ENCODE assay signal across 24 cellular contexts in genomic region chr11:85539740-85540139, GRCh38.
"Had no signal": no experiment of that assay in that cellular context is flagged by ENCODE, and none has a peak within 500 bp of the region (broad histone marks: within the 10 kb centered on the region; RNA-seq: fewer than 3 reads in every experiment).

No MANE protein-coding gene starts in this region.

- H3K27ac ChIP-seq: breast epithelium, coronary artery, esophagus squamous epithelium, gastroesophageal sphincter, left lung, pancreas, right lobe of liver, transverse colon had no signal

- H3K4me1 Mint-ChIP-seq: activated naive CD8-positive, alpha-beta T cell treated with anti-CD3 and anti-CD28 coated beads for 36 hours; stimulated activated memory B cell treated with anti-CD40 and anti-IgM and Interleukin-4, amounts not matched to agents 10 μg/mL and 1 μg/mL and 100 μg/mL, for 72 hours had no signal

- H3K36me3 ChIP-seq: breast epithelium, esophagus squamous epithelium, pancreas, right lobe of liver, transverse colon had no signal

- H3K9me3 ChIP-seq: esophagus squamous epithelium, gastroesophageal sphincter, pancreas, right lobe of liver had no signal

- DNase-seq: activated CD4-positive, alpha-beta memory T cell treated with anti-CD3 and anti-CD28 coated beads for 36 hours; activated CD4-positive, alpha-beta T cell treated with anti-CD3 and anti-CD28 coated beads for 4 hours; activated CD4-positive, CD25-positive, alpha-beta regulatory T cell; activated naive CD4-positive, alpha-beta T cell treated with Interleukin-2 at 50 U/mL for 16 hours; activated naive CD8-positive, alpha-beta T cell treated with anti-CD3 and anti-CD28 coated beads for 36 hours; activated T-cell treated with anti-CD3 and anti-CD28 coated beads, Interleukin-2, amount 50 U/mL, for 48 hours; amniotic stem cell; cerebellar nuclear complex; esophagus squamous epithelium; head of caudate nucleus; left lung; mammary epithelial cell; midbrain; pancreas; right lobe of liver; small intestine; stimulated activated CD4-positive, alpha-beta T cell treated with anti-CD3 and anti-CD28 coated beads, Interleukin-15, amount 100 ng/mL, for 24 hours; T-helper 1 cell; transverse colon had no signal

- H3K27me3 ChIP-seq: breast epithelium, esophagus squamous epithelium, gastroesophageal sphincter, left lung, pancreas, right lobe of liver, transverse colon had no signal

- H3K27me3 Mint-ChIP-seq: activated CD4-positive, alpha-beta memory T cell treated with anti-CD3 and anti-CD28 coated beads for 36 hours; activated naive CD8-positive, alpha-beta T cell treated with anti-CD3 and anti-CD28 coated beads for 36 hours; natural killer cell treated with Interleukin-12 subunit alpha and Interleukin-12 subunit beta and Interleukin-15 and Interleukin-18, amount 100 ng/mL, for 72 hours; stimulated activated memory B cell treated with anti-CD40 and anti-IgM and Interleukin-4, amounts not matched to agents 10 μg/mL and 1 μg/mL and 100 μg/mL, for 72 hours had no signal

- H3K4me1 ChIP-seq: breast epithelium, esophagus squamous epithelium, gastroesophageal sphincter, left lung, pancreas, right lobe of liver, transverse colon had no signal

- ATAC-seq: gastroesophageal sphincter; left lung; pancreas; right lobe of liver; stimulated activated memory B cell treated with anti-CD40 and anti-IgM and Interleukin-4, amounts not matched to agents 10 μg/mL and 1 μg/mL and 100 μg/mL, for 72 hours had no signal

- H3K4me3 Mint-ChIP-seq: activated CD4-positive, alpha-beta memory T cell treated with anti-CD3 and anti-CD28 coated beads for 36 hours; activated naive CD8-positive, alpha-beta T cell treated with anti-CD3 and anti-CD28 coated beads for 36 hours; natural killer cell treated with Interleukin-12 subunit alpha and Interleukin-12 subunit beta and Interleukin-15 and Interleukin-18, amount 100 ng/mL, for 72 hours; stimulated activated memory B cell treated with anti-CD40 and anti-IgM and Interleukin-4, amounts not matched to agents 10 μg/mL and 1 μg/mL and 100 μg/mL, for 72 hours had no signal

- H3K4me3 ChIP-seq: breast epithelium, coronary artery, esophagus squamous epithelium, gastroesophageal sphincter, left lung, pancreas, right lobe of liver, transverse colon had no signal

- H3K27ac Mint-ChIP-seq: activated CD4-positive, alpha-beta memory T cell treated with anti-CD3 and anti-CD28 coated beads for 36 hours; activated naive CD8-positive, alpha-beta T cell treated with anti-CD3 and anti-CD28 coated beads for 36 hours; natural killer cell treated with Interleukin-12 subunit alpha and Interleukin-12 subunit beta and Interleukin-15 and Interleukin-18, amount 100 ng/mL, for 72 hours; stimulated activated memory B cell treated with anti-CD40 and anti-IgM and Interleukin-4, amounts not matched to agents 10 μg/mL and 1 μg/mL and 100 μg/mL, for 72 hours had no signal
